Comparison of ENCODE assay signal across 10 cellular contexts in the genomic region with DNA sequence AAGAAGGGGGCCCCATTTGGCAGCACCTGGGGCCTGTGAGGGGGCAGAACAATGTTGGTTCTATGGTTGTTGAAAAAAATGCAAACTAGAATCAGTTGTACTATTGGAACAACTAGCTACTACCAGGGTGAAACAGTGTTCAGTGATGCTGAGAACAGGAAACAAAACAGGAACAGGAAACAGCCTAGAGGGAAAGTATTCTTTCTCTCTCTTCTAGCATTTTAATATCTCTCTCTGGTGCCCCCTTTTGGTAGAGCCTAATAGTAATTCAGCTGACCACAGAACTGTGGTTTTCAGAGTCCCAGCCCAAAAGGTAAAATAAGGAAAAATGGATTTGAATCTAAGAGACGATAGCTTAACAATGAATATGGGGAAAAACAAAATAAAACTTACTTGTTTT.
A peak's percentile ranks its signal among the peaks of the same experiment; 100 is the strongest.
DNase-seq lines count a peak whose midpoint lies in the region; ATAC-seq and TF ChIP-seq lines count a peak whose summit lies in the region.
"Had no signal": no experiment of that assay in that cellular context is flagged by ENCODE, and none has a peak within 500 bp of the region (broad histone marks: within the 10 kb centered on the region; RNA-seq: fewer than 3 reads in every experiment).

No MANE protein-coding gene starts in this region.

- H3K36me3 ChIP-seq in BE2C (no peaks in the 10 kb centered on the region), Karpas-422 (ENCODE audit: insufficient read depth, low read length) (no peaks in the 10 kb centered on the region)

- no peaks in the 10 kb centered on the region for H4K20me1 ChIP-seq in Karpas-422 (ENCODE audit: insufficient read depth, low read depth, low read length)

- no peaks in the 10 kb centered on the region for H3K27me3 Mint-ChIP-seq in endothelial cell (ENCODE audit: unreplicated experiment)
- H3K27me3 Mint-ChIP-seq: activated naive CD8-positive, alpha-beta T cell had no signal

- H3K9me3 ChIP-seq in BE2C: no peaks in the 10 kb centered on the region
- H3K9me3 ChIP-seq in Karpas-422 (ENCODE audit: low read length): no peaks in the 10 kb centered on the region

- H3K4me1 Mint-ChIP-seq in endothelial cell (ENCODE audit: unreplicated experiment): peaks cover 5% of the 10 kb centered on the region

- no peak overlapping the region; the same call in 1 of the 2 replicates for H2AFZ ChIP-seq in Karpas-422 (ENCODE audit: low read length)

- H3K9me3 Mint-ChIP-seq in endothelial cell (ENCODE audit: unreplicated experiment): no peaks in the 10 kb centered on the region

- H3K27me3 ChIP-seq in BE2C (no peaks in the 10 kb centered on the region), Karpas-422 (ENCODE audit: low read length) (no peaks in the 10 kb centered on the region)

- H3K79me2 ChIP-seq in Karpas-422 (ENCODE audit: low read length): no peaks in the 10 kb centered on the region

- peak; percentile 19 for DNase-seq in BE2C
- DNase-seq in Karpas-422: peak; percentile 80
- DNase-seq in endothelial cell (ENCODE audit: low spot score): peak; percentile 35
- DNase-seq in activated CD4-positive, alpha-beta T cell treated with anti-CD3 and anti-CD28 coated beads for 1 hour: no peak
- DNase-seq in NCI-H1092 treated with DMSO at 0.1 percent for 48 hours (lab: John Stamatoyannopoulos, UW): no peak
- no peak for DNase-seq in putamen (ENCODE audit: low spot score)
- no peak for DNase-seq in anterior cingulate cortex (lab: John Stamatoyannopoulos, UW)

- no peaks in the 10 kb centered on the region for H3K36me3 Mint-ChIP-seq in endothelial cell (ENCODE audit: low read depth, unreplicated experiment)
- H3K36me3 Mint-ChIP-seq: activated naive CD8-positive, alpha-beta T cell had no signal

- peak; percentile 55 for TF ChIP-seq CTCF in BE2C (IDR thresholded peaks at IDR 0.05; ENCODE audit: low read depth, low read length)
- TF ChIP-seq CTCF in endothelial cell (IDR thresholded peaks at IDR 0.05; ENCODE audit: unreplicated experiment): peak; percentile 67

- no peak overlapping the region for H3K27ac Mint-ChIP-seq in endothelial cell (ENCODE audit: unreplicated experiment)
- H3K27ac Mint-ChIP-seq: activated naive CD8-positive, alpha-beta T cell had no signal

- H3K9ac ChIP-seq in Karpas-422 (ENCODE audit: low read length): no peak overlapping the region

- no peak overlapping the region for H3K4me3 ChIP-seq in BE2C (ENCODE audit: low read depth, low read length)
- H3K4me3 ChIP-seq in Karpas-422 (ENCODE audit: low read length): no peak overlapping the region
- H3K4me3 ChIP-seq: skin epidermis had no signal

- no peak overlapping the region for H3K4me3 Mint-ChIP-seq in endothelial cell (ENCODE audit: unreplicated experiment)
- H3K4me3 Mint-ChIP-seq: activated naive CD8-positive, alpha-beta T cell had no signal

- H3K4me2 ChIP-seq in Karpas-422 (ENCODE audit: low read depth, low read length, poor library complexity, severe bottlenecking): no peak overlapping the region

- H3K27ac ChIP-seq in Karpas-422 (ENCODE audit: low read length): no peak overlapping the region
- H3K27ac ChIP-seq: skin epidermis had no signal

- ATAC-seq in GM19372 (IDR thresholded peaks at IDR 0.05; ENCODE audit: low read depth, unreplicated experiment): peak; percentile 56

- H3K4me1 ChIP-seq in BE2C: no peaks in the 10 kb centered on the region
- H3K4me1 ChIP-seq in Karpas-422 (ENCODE audit: low read length): no peaks in the 10 kb centered on the region

- no peaks in the 10 kb centered on the region for H3K9me2 ChIP-seq in Karpas-422 (replicated peaks; ENCODE audit: insufficient read depth, low read length)

Comparison
In these comparisons a context has a peak if more than half of its experiments do, and no peak if none do; other contexts are left out.
1. DNase-seq: peak in BE2C (single experiment), Karpas-422 (single experiment) and endothelial cell (single experiment); none in activated CD4-positive, alpha-beta T cell treated with anti-CD3 and anti-CD28 coated beads for 1 hour (single experiment), NCI-H1092 treated with DMSO at 0.1 percent for 48 hours (single experiment), putamen (single experiment) and anterior cingulate cortex (0 of 58).